Comparison of ENCODE assay signal across 9 cellular contexts in genomic region chr3:184316792-184317191, GRCh38. TPM values are rescaled to one million over a fixed set of nuclear protein-coding genes. Genes with fewer than 3 reads are reported as not detected.
DNase-seq lines count a peak whose midpoint lies in the region; ATAC-seq and TF ChIP-seq lines count a peak whose summit lies in the region.
"Had no signal": no experiment of that assay in that cellular context is flagged by ENCODE, and none has a peak within 500 bp of the region (broad histone marks: within the 10 kb centered on the region; RNA-seq: fewer than 3 reads in every experiment).

No MANE protein-coding gene starts in this region.

- no peaks in the 10 kb centered on the region for H3K9me3 Mint-ChIP-seq in T-cell

- peaks cover 28% of the 10 kb centered on the region for H3K36me3 Mint-ChIP-seq in T-cell

- no peak for TF ChIP-seq CTCF in GM20000 (IDR thresholded peaks at IDR 0.05; ENCODE audit: extremely low read depth, missing control alignments)
- no peak for TF ChIP-seq CTCF in esophagus muscularis mucosa (IDR thresholded peaks at IDR 0.05)
- TF ChIP-seq CTCF in gastrocnemius medialis (IDR thresholded peaks at IDR 0.05 in 4 of 5, conservative IDR thresholded peaks at IDR 0.05 in 1 of 5), result no peak
- TF ChIP-seq CTCF in left lung (IDR thresholded peaks at IDR 0.05), result no peak

- POLR2A ChIA-PET in T-cell (lab: Charles Lee), result interaction anchor here in 1 of 2 donors (1.0 kb wide), 1 partner anchor 136 kb away, joined by 3 read pairs; no protein-coding TSS in a partner anchor

- in situ Hi-C loops in gastrocnemius medialis (cut with MboI; ENCODE audit: low sequenced_read_pairs in 4 of 4), result loop anchor here in 1 of 4 donors (10.0 kb wide), 1 partner anchor 142 kb away; the partner anchor contains the start of gene AP2M1

- CTCF ChIA-PET in T-cell (lab: Charles Lee), result no interaction called here

- H3K27ac Mint-ChIP-seq in T-cell, result peak overlapping the region; percentile 84 to 88

- peak overlapping the region; percentile 59 to 85 (median 75) for H3K4me3 Mint-ChIP-seq in T-cell

- no peak for TF ChIP-seq POLR2A in esophagus muscularis mucosa (IDR thresholded peaks at IDR 0.05; ENCODE audit: low read depth)
- TF ChIP-seq POLR2A in gastrocnemius medialis (IDR thresholded peaks at IDR 0.05), result no peak

- H3K27me3 ChIP-seq in esophagus muscularis mucosa (no peaks in the 10 kb centered on the region), gastrocnemius medialis (no peaks in the 10 kb centered on the region), left lung (no peaks in the 10 kb centered on the region)

- H3K36me3 ChIP-seq in esophagus muscularis mucosa, result peaks cover 18 to 47% (median 35%) of the 10 kb centered on the region in 4 donors
- peaks cover 0 to 28% of the 10 kb centered on the region in 2 donors for H3K36me3 ChIP-seq in gastrocnemius medialis
- H3K36me3 ChIP-seq in left lung, result peaks cover 0 to 52% of the 10 kb centered on the region in 2 donors

- ATAC-seq in T-cell (replicated peaks in 1 of 4) (no peak), gastrocnemius medialis (no peak), HG03196 (IDR thresholded peaks at IDR 0.05; ENCODE audit: unreplicated experiment) (no peak), left lung (no peak)

- TF ChIP-seq EP300 in esophagus muscularis mucosa (IDR thresholded peaks at IDR 0.05), result no peak

- DNase-seq in GM20000 (ENCODE audit: low spot score), result peak; percentile 5
- DNase-seq in T-cell, result no peak
- no peak for DNase-seq in esophagus muscularis mucosa (ENCODE audit: extremely low spot score)
- DNase-seq in gastrocnemius medialis, result no peak
- DNase-seq in T-helper 9 cell, result no peak
- DNase-seq in foreskin melanocyte, result no peak
- DNase-seq in left lung, result no peak
- DNase-seq: NCI-H345 had no signal

- H3K4me3 ChIP-seq in esophagus muscularis mucosa, result peak overlapping the region; percentile 81 to 91 (median 88)
- peak overlapping the region; percentile 73 to 94 (median 90) for H3K4me3 ChIP-seq in gastrocnemius medialis
- H3K4me3 ChIP-seq in left lung, result peak overlapping the region in 1 of 2 donors; percentile 89

- no peaks in the 10 kb centered on the region for H3K27me3 Mint-ChIP-seq in T-cell

- H3K4me1 ChIP-seq in esophagus muscularis mucosa (peaks cover 59 to 71% (median 68%) of the 10 kb centered on the region in 4 donors), gastrocnemius medialis (peaks cover 60 to 68% of the 10 kb centered on the region in 2 donors), left lung (peaks cover 36 to 69% of the 10 kb centered on the region in 2 donors)

- no peaks in the 10 kb centered on the region for H3K9me3 ChIP-seq in esophagus muscularis mucosa
- H3K9me3 ChIP-seq in gastrocnemius medialis, result no peaks in the 10 kb centered on the region
- H3K9me3 ChIP-seq in left lung, result no peaks in the 10 kb centered on the region

- WGBS in esophagus muscularis mucosa, result 60% methylated on average over 7 of the region's 7 CpGs

- peaks cover 31 to 36% (median 33%) of the 10 kb centered on the region in 3 donors for H3K4me1 Mint-ChIP-seq in T-cell

- intact Hi-C loops in esophagus muscularis mucosa (cut with DNase I) (no loop called here), gastrocnemius medialis (cut with DNase I; ENCODE audit: low total_unique reads) (loop anchor here (5.0 to 10.0 kb wide), 4 partner anchors 129 to 1522 kb away; partner anchors contain the start of genes ABCF3, ATP11B and KLHL24), left lung (cut with DNase I) (no loop called here)

- peak overlapping the region; percentile 97 to 100 (median 98) for H3K27ac ChIP-seq in esophagus muscularis mucosa (replicated peaks in 1 of 4)
- peak overlapping the region; percentile 92 to 100 (median 98) for H3K27ac ChIP-seq in gastrocnemius medialis
- H3K27ac ChIP-seq in left lung, result peak overlapping the region in 1 of 2 donors; percentile 91

RNA-seq across cellular contexts. Expression of gene EIF4G1, which starts 2.4 kb away (rescaled TPM):
- 100 to 1,000 TPM; 232 to 290 (median 271) TPM for total RNA-seq in T-cell
- total RNA-seq in esophagus muscularis mucosa, result 100 to 1,000 TPM; 291 to 418 (median 360) TPM
- 100 to 1,000 TPM; 474 to 863 (median 735) TPM for total RNA-seq in gastrocnemius medialis
- total RNA-seq in left lung, result 100 to 1,000 TPM; 336 to 406 TPM

RNA-seq across cellular contexts. Expression of gene PSMD2, which starts 17.8 kb away (rescaled TPM):
- total RNA-seq in T-cell (100 to 1,000 TPM; 134 to 151 (median 149) TPM), esophagus muscularis mucosa (100 to 1,000 TPM; 252 to 356 (median 274) TPM), gastrocnemius medialis (100 to 1,000 TPM; 560 to 831 (median 720) TPM), left lung (100 to 1,000 TPM; 195 to 263 TPM)

RNA-seq across cellular contexts. Expression of gene FAM131A, which starts 20.6 kb away (rescaled TPM):
- total RNA-seq in T-cell (10 to 100 TPM in 3 of 5 donors, 1 to 10 TPM in 2; 8.3 to 13.8 (median 11.9) TPM), esophagus muscularis mucosa (10 to 100 TPM; 40.3 to 71.0 (median 59.9) TPM), gastrocnemius medialis (10 to 100 TPM; 14.7 to 27.1 (median 18.8) TPM), left lung (10 to 100 TPM; 14.7 to 19.2 TPM)

RNA-seq across cellular contexts. Expression of gene ECE2, which starts 41.0 kb away (rescaled TPM):
- not detected for total RNA-seq in T-cell
- under 1 TPM; 0.42 to 0.69 (median 0.56) TPM for total RNA-seq in esophagus muscularis mucosa
- not detected for total RNA-seq in gastrocnemius medialis
- total RNA-seq in left lung, result not detected

RNA-seq across cellular contexts. Expression of gene CLCN2, which starts 44.6 kb away (rescaled TPM):
- total RNA-seq in T-cell (1 to 10 TPM; 3.2 to 5.9 (median 4.6) TPM), esophagus muscularis mucosa (1 to 10 TPM; 1.8 to 3.4 (median 2.7) TPM), gastrocnemius medialis (1 to 10 TPM in 2 of 4 donors, under 1 TPM in 2; 0.62 to 1.2 (median 0.92) TPM), left lung (1 to 10 TPM; 4.4 to 5.6 TPM)
